In the genomic region with DNA sequence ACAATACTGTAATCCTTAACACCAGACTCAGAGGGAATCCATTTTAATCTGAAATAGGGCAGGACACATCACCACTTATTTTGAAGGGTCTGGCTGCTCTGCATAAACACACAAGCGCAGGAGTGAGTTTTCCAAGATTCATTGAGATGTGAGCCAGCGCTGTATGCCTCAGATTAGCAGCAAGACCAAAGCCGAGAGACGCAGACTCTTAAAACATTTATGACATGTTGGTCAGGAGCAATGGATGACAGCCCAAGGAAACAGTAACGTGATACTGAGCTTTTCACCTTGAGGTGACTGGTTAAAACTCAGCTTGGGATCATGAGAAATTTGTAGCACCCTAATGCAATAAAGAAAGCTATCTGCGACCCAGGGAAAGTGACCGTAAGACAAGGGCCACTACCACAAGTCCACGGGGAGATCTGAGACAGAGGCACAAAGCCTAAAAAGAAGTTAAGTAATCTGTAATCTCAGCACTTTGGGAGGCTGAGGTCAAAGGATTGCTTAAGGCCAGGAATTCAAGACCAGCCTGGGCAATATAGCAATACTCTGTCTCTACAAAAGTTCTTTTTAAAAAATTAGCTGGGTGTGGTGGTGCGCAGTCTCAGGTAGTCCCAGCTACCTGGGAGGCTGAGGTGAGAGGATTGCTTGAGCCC, we compare ENCODE assay signal across 23 cellular contexts.
"Had no signal": no experiment of that assay in that cellular context is flagged by ENCODE, and none has a peak within 500 bp of the region (broad histone marks: within the 10 kb centered on the region; RNA-seq: fewer than 3 reads in every experiment).

No MANE protein-coding gene starts in this region.

- H3K36me3 ChIP-seq: SJSA1 had no signal

- H3K4me1 ChIP-seq: SJSA1 had no signal

- H3K4me3 ChIP-seq: SJSA1 had no signal

- ATAC-seq: activated CD4-positive, CD25-positive, alpha-beta regulatory T cell treated with anti-CD3 and anti-CD28 coated beads, Interleukin-2, amount 50 U/mL, for 24 hours; activated T-cell treated with anti-CD3 and anti-CD28 coated beads, Interleukin-2, amount 50 U/mL, for 72 hours; Panc1; SK-N-SH treated with all-trans-retinoic acid at 6 μM for 48 hours had no signal

- H3K27ac ChIP-seq: SJSA1 had no signal

- DNase-seq: activated CD4-positive, alpha-beta memory T cell treated with anti-CD3 and anti-CD28 coated beads for 36 hours; activated CD4-positive, alpha-beta T cell treated with anti-CD3 and anti-CD28 coated beads, Interleukin-2, amount 10 ng/mL, durations not matched to agents 7 days and 5 days; activated CD8-positive, alpha-beta memory T cell treated with anti-CD3 and anti-CD28 coated beads for 24 hours; activated gamma-delta T cell treated with Interleukin-2 at 50 U/mL for 16 hours; activated naive CD4-positive, alpha-beta T cell treated with anti-CD3 and anti-CD28 coated beads, Interleukin-2, amount 10 ng/mL, durations not matched to agents 7 days and 5 days; activated naive CD8-positive, alpha-beta T cell treated with anti-CD3 and anti-CD28 coated beads for 36 hours; activated T-cell treated with anti-CD3 and anti-CD28 coated beads, Interleukin-2, amount 50 U/mL, for 72 hours; Karpas-422; NCI-H1105 treated with DMSO at 0.1 percent for 48 hours; NCI-H1436 treated with DMSO at 0.1 percent for 48 hours; NCI-H187; NCI-H2081; NCI-H510A treated with DMSO at 0.1 percent for 48 hours; NCI-H69; NK-92 treated with Interleukin-12 subunit alpha and Interleukin-12 subunit beta, amount 100 ng/mL, for 24 hours; OCI-M1; RPMI8226; SHP77; SW 1271 had no signal

- H3K9me3 ChIP-seq: SJSA1 had no signal
